32 cellular contexts compared by ENCODE assay signal in the genomic region with DNA sequence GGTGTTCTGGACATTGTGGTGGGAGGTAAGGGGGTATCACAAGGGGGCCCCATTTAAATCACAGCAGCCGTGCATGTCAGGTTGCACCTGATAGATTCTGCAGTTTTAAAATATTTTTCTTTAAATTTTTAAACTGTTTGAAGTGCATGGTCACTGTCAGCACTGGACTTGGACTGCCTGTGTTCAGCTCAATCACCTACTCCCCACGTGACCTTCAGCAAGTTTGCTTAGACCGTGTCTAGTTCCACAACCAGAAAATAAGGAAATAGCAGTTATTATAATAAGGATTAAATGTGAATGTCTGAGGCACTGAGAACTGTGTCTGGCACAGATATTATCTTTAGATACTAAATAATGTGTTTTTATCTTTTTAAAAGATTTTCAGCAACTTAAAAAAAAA.
"Had no signal": no experiment of that assay in that cellular context is flagged by ENCODE, and none has a peak within 500 bp of the region (broad histone marks: within the 10 kb centered on the region; RNA-seq: fewer than 3 reads in every experiment).

No MANE protein-coding gene starts in this region.

- H3K9me3 Mint-ChIP-seq: activated CD4-positive, alpha-beta memory T cell treated with anti-CD3 and anti-CD28 coated beads, Interleukin-2, amount 10 ng/mL, durations not matched to agents 7 days and 5 days; activated CD4-positive, alpha-beta T cell treated with anti-CD3 and anti-CD28 coated beads, Interleukin-2, amount 10 ng/mL, durations not matched to agents 7 days and 5 days; activated naive CD4-positive, alpha-beta T cell treated with anti-CD3 and anti-CD28 coated beads, Interleukin-2, amount 10 ng/mL, durations not matched to agents 7 days and 5 days; activated naive CD4-positive, alpha-beta T cell treated with anti-CD3 and anti-CD28 coated beads, Interleukin-2, amount 50 U/mL, for 72 hours; activated T-cell treated with anti-CD3 and anti-CD28 coated beads, Interleukin-2, amount 50 U/mL, for 24 hours; activated T-cell treated with anti-CD3 and anti-CD28 coated beads, Interleukin-2, amount 50 U/mL, for 72 hours; brain; central memory CD8-positive, alpha-beta T cell had no signal

- DNase-seq: activated CD4-positive, alpha-beta memory T cell treated with anti-CD3 and anti-CD28 coated beads, Interleukin-2, amount 10 ng/mL, durations not matched to agents 7 days and 5 days; activated CD4-positive, alpha-beta T cell treated with anti-CD3 and anti-CD28 coated beads for 36 hours; activated CD4-positive, alpha-beta T cell treated with anti-CD3 and anti-CD28 coated beads, Interleukin-2, amount 10 ng/mL, durations not matched to agents 7 days and 5 days; activated CD4-positive, alpha-beta T cell treated with anti-CD3 and anti-CD28 coated beads, Interleukin-2, amount 50 U/mL, for 4 hours; activated CD4-positive, CD25-positive, alpha-beta regulatory T cell; activated CD4-positive, CD25-positive, alpha-beta regulatory T cell treated with anti-CD3 and anti-CD28 coated beads, Interleukin-2, amount 50 U/mL, for 72 hours; activated CD8-positive, alpha-beta memory T cell treated with anti-CD3 and anti-CD28 coated beads, Interleukin-2, amount 50 U/mL, for 48 hours; activated gamma-delta T cell; activated naive CD4-positive, alpha-beta T cell; activated naive CD4-positive, alpha-beta T cell treated with anti-CD3 and anti-CD28 coated beads, Interleukin-2, amount 10 ng/mL, durations not matched to agents 7 days and 5 days; activated T-cell treated with anti-CD3 and anti-CD28 coated beads for 4 hours; activated T-cell treated with anti-CD3 and anti-CD28 coated beads, Interleukin-2, amount 50 U/mL, for 24 hours; activated T-cell treated with anti-CD3 and anti-CD28 coated beads, Interleukin-2, amount 50 U/mL, for 72 hours; amygdala; aorta; cortex of kidney; effector CD8-positive, alpha-beta T cell; foreskin fibroblast; glutamatergic neuron; heart left ventricle; T-helper 1 cell; T-helper 17 cell had no signal

- H3K9me3 ChIP-seq: breast epithelium, heart left ventricle had no signal

- H3K4me3 Mint-ChIP-seq: activated CD4-positive, alpha-beta memory T cell treated with anti-CD3 and anti-CD28 coated beads, Interleukin-2, amount 10 ng/mL, durations not matched to agents 7 days and 5 days; activated CD4-positive, alpha-beta T cell treated with anti-CD3 and anti-CD28 coated beads for 36 hours; activated CD4-positive, alpha-beta T cell treated with anti-CD3 and anti-CD28 coated beads, Interleukin-2, amount 10 ng/mL, durations not matched to agents 7 days and 5 days; activated naive CD4-positive, alpha-beta T cell treated with anti-CD3 and anti-CD28 coated beads, Interleukin-2, amount 10 ng/mL, durations not matched to agents 7 days and 5 days; activated T-cell treated with anti-CD3 and anti-CD28 coated beads, Interleukin-2, amount 50 U/mL, for 24 hours; activated T-cell treated with anti-CD3 and anti-CD28 coated beads, Interleukin-2, amount 50 U/mL, for 72 hours; brain; central memory CD8-positive, alpha-beta T cell; T-helper 17 cell had no signal

- H3K27ac ChIP-seq: breast epithelium, cardiac muscle cell, epithelial cell of prostate, heart left ventricle had no signal

- H3K36me3 Mint-ChIP-seq: activated naive CD4-positive, alpha-beta T cell treated with anti-CD3 and anti-CD28 coated beads, Interleukin-2, amount 50 U/mL, for 72 hours had no signal

- H3K27ac Mint-ChIP-seq: activated CD4-positive, alpha-beta memory T cell treated with anti-CD3 and anti-CD28 coated beads, Interleukin-2, amount 10 ng/mL, durations not matched to agents 7 days and 5 days; activated CD4-positive, alpha-beta T cell treated with anti-CD3 and anti-CD28 coated beads for 36 hours; activated CD4-positive, alpha-beta T cell treated with anti-CD3 and anti-CD28 coated beads, Interleukin-2, amount 10 ng/mL, durations not matched to agents 7 days and 5 days; activated naive CD4-positive, alpha-beta T cell treated with anti-CD3 and anti-CD28 coated beads, Interleukin-2, amount 10 ng/mL, durations not matched to agents 7 days and 5 days; activated naive CD4-positive, alpha-beta T cell treated with anti-CD3 and anti-CD28 coated beads, Interleukin-2, amount 50 U/mL, for 72 hours; activated T-cell treated with anti-CD3 and anti-CD28 coated beads, Interleukin-2, amount 50 U/mL, for 24 hours; activated T-cell treated with anti-CD3 and anti-CD28 coated beads, Interleukin-2, amount 50 U/mL, for 72 hours; brain had no signal

- H3K4me1 Mint-ChIP-seq: activated CD4-positive, alpha-beta T cell treated with anti-CD3 and anti-CD28 coated beads, Interleukin-2, amount 10 ng/mL, durations not matched to agents 7 days and 5 days; activated naive CD4-positive, alpha-beta T cell treated with anti-CD3 and anti-CD28 coated beads, Interleukin-2, amount 10 ng/mL, durations not matched to agents 7 days and 5 days had no signal

- H3K27me3 Mint-ChIP-seq: activated CD4-positive, alpha-beta memory T cell treated with anti-CD3 and anti-CD28 coated beads, Interleukin-2, amount 10 ng/mL, durations not matched to agents 7 days and 5 days; activated CD4-positive, alpha-beta T cell treated with anti-CD3 and anti-CD28 coated beads for 36 hours; activated CD4-positive, alpha-beta T cell treated with anti-CD3 and anti-CD28 coated beads, Interleukin-2, amount 10 ng/mL, durations not matched to agents 7 days and 5 days; activated naive CD4-positive, alpha-beta T cell treated with anti-CD3 and anti-CD28 coated beads, Interleukin-2, amount 10 ng/mL, durations not matched to agents 7 days and 5 days; activated T-cell treated with anti-CD3 and anti-CD28 coated beads, Interleukin-2, amount 50 U/mL, for 24 hours; brain; central memory CD8-positive, alpha-beta T cell; T-helper 17 cell had no signal

- H3K4me3 ChIP-seq: breast epithelium, cardiac muscle cell, heart left ventricle had no signal

- H3K4me1 ChIP-seq: breast epithelium had no signal

- FAIRE-seq: colon, endometrium, endothelial cell of umbilical vein, frontal cortex had no signal

- H3K36me3 ChIP-seq: breast epithelium had no signal

- H3K27me3 ChIP-seq: breast epithelium, cardiac muscle cell, heart left ventricle had no signal

- ATAC-seq: activated CD4-positive, alpha-beta T cell treated with anti-CD3 and anti-CD28 coated beads for 36 hours; activated naive CD4-positive, alpha-beta T cell treated with anti-CD3 and anti-CD28 coated beads, Interleukin-2, amount 50 U/mL, for 72 hours; activated T-cell treated with anti-CD3 and anti-CD28 coated beads, Interleukin-2, amount 50 U/mL, for 72 hours; heart left ventricle; T-helper 17 cell had no signal
